ENCODE assay signal across 5 cellular contexts in genomic region chr6:97866616-97867015, GRCh38.
"Had no signal": no experiment of that assay in that cellular context is flagged by ENCODE, and none has a peak within 500 bp of the region (broad histone marks: within the 10 kb centered on the region; RNA-seq: fewer than 3 reads in every experiment).

No MANE protein-coding gene starts in this region.

- H2AFZ ChIP-seq: GM23248 had no signal

- H3K27ac ChIP-seq: GM23248 had no signal

- H3K4me3 Mint-ChIP-seq: H9 had no signal

- H3K4me3 ChIP-seq: GM23248, K562 had no signal

- DNase-seq: GM23248, H9, HCEC 1CT, IMR-90 had no signal

- ATAC-seq: K562 had no signal
